In the genomic region with DNA sequence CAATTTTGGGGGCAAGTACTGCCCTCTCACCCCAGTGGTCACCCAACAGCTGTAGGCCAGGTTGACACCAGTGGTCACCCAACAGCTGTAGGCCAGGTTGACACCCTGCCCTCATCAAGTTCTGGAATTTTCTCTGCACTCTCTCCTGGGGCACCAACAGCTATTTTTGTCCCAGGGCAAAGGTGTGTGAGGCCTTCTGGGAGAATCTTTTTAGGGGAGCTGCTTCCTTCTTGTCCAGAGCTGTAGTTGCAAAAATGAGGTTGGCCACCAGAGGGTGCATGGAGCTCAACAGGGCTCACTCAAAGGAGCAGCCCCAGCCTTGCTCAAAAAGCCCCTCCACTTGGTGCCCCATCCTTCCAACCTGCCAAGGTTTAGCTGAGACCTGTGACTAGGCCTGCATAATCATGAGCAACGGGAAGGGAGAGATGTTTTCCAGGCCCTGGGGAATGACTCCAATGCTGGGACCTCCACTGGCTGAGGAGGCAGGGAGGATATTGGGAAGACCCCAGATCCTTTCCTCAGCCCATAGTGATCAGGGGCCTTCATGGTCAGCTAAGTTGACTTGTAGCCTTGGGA, we compare ENCODE assay signal across 8 cellular contexts. TPM values are rescaled to one million over a fixed set of nuclear protein-coding genes. Genes with fewer than 3 reads are reported as not detected.
DNase-seq lines count a peak whose midpoint lies in the region; ATAC-seq, FAIRE-seq and TF ChIP-seq lines count a peak whose summit lies in the region.

No MANE protein-coding gene starts in this region.

- H3K4me1 ChIP-seq in Caco-2 (no peaks in the 10 kb centered on the region), Loucy (ENCODE audit: insufficient read depth, low read length, poor library complexity, severe bottlenecking) (peaks cover 17% of the 10 kb centered on the region), astrocyte (ENCODE audit: insufficient read depth, low read length) (no peaks in the 10 kb centered on the region)

- DNase-seq in Caco-2 = peak; percentile 78 to 83
- DNase-seq in T-helper 9 cell = peak; percentile 58
- peak; percentile 32 for DNase-seq in astrocyte (ENCODE audit: low read depth)
- DNase-seq in iris pigment epithelial cell (ENCODE audit: low read depth) = peak; percentile 67
- peak; percentile 86 to 87 for DNase-seq in stimulated activated CD4-positive, alpha-beta T cell treated with anti-CD3 and anti-CD28 coated beads, Interleukin-2, amount 100 ng/mL, for 24 hours
- DNase-seq in HPDE6-E6E7 (ENCODE audit: extremely low spot score) = no peak

- H3K79me2 ChIP-seq in Loucy (ENCODE audit: insufficient read depth, low read length) (no peaks in the 10 kb centered on the region), astrocyte (ENCODE audit: insufficient read depth, low read length) (no peaks in the 10 kb centered on the region)

- POLR2A ChIA-PET in Caco-2 (lab: Charles Lee) = interaction anchor here (0.6 to 1.5 kb wide), 4 partner anchors 131 to 253 kb away, joined by 3 read pairs; a partner anchor contains a TSS

- H3K9me2 ChIP-seq in Loucy (replicated peaks; ENCODE audit: low read depth, low read length) = no peaks in the 10 kb centered on the region

- no peak overlapping the region for H3K4me3 ChIP-seq in Caco-2 (ENCODE audit: low read depth, low read length)
- no peak overlapping the region for H3K4me3 ChIP-seq in Loucy (ENCODE audit: low read length, poor library complexity, severe bottlenecking)
- no peak overlapping the region for H3K4me3 ChIP-seq in astrocyte (ENCODE audit: insufficient read depth, low read depth, low read length)

- H3K4me3 Mint-ChIP-seq in Caco-2 (ENCODE audit: unreplicated experiment) = no peak overlapping the region
- no peak overlapping the region for H3K4me3 Mint-ChIP-seq in astrocyte (ENCODE audit: unreplicated experiment)

- no peaks in the 10 kb centered on the region for H3F3A ChIP-seq in Loucy (ENCODE audit: low read depth)

- H3K27me3 ChIP-seq in Caco-2 (replicated peaks; ENCODE audit: control insufficient read depth, insufficient read depth, low read length) = no peaks in the 10 kb centered on the region
- no peaks in the 10 kb centered on the region for H3K27me3 ChIP-seq in Loucy (ENCODE audit: insufficient read depth, low read length, poor library complexity, severe bottlenecking)
- no peaks in the 10 kb centered on the region for H3K27me3 ChIP-seq in astrocyte (ENCODE audit: insufficient read depth, low read length)

- CTCF ChIA-PET in Caco-2 (lab: Charles Lee) = interaction anchor here (0.9 to 2.5 kb wide), 20 partner anchors 9 to 263 kb away, joined by 3 to 26 read pairs (median 6); a partner anchor contains a TSS

- TF ChIP-seq CTCF in Caco-2 (IDR thresholded peaks at IDR 0.05; ENCODE audit: insufficient read depth in 1 of 2, low read depth in 1 of 2, low read length in 1 of 2, severe bottlenecking in 1 of 2, unreplicated experiment in 1 of 2) = peak; percentile 66 to 88
- TF ChIP-seq CTCF in Loucy (conservative IDR thresholded peaks at IDR 0.05; ENCODE audit: low read length) = peak; percentile 59
- peak; percentile 76 for TF ChIP-seq CTCF in astrocyte (IDR thresholded peaks at IDR 0.05; ENCODE audit: insufficient read depth, low read depth, low read length)

- no peaks in the 10 kb centered on the region for H3K9me3 ChIP-seq in Caco-2
- no peaks in the 10 kb centered on the region for H3K9me3 ChIP-seq in Loucy (ENCODE audit: insufficient read depth, low read depth, low read length)
- no peaks in the 10 kb centered on the region for H3K9me3 ChIP-seq in astrocyte (ENCODE audit: insufficient read depth, low read depth, low read length)

- H3K4me2 ChIP-seq in Loucy (ENCODE audit: low read depth, low read length, poor library complexity, severe bottlenecking) = no peak overlapping the region
- H3K4me2 ChIP-seq in astrocyte (ENCODE audit: low read length) = no peak overlapping the region

- peak; percentile 9 for FAIRE-seq in astrocyte (lab: Jason Lieb, UNC)

- BruUV-seq in Caco-2 (replicated peaks; lab: Mats Ljungman, UMichigan) = no TSS peak

- peak; percentile 59 for ATAC-seq in GM21423 (IDR thresholded peaks at IDR 0.05; ENCODE audit: unreplicated experiment)

- H3K36me3 ChIP-seq in Caco-2 (ENCODE audit: control insufficient read depth, insufficient read depth, low read length) = no peaks in the 10 kb centered on the region
- no peaks in the 10 kb centered on the region for H3K36me3 ChIP-seq in Loucy (ENCODE audit: insufficient read depth, low read length)
- H3K36me3 ChIP-seq in astrocyte (ENCODE audit: insufficient read depth, low read length) = no peaks in the 10 kb centered on the region

- intact Hi-C loops in Caco-2 (cut with micrococcal nuclease; ENCODE audit: unreplicated experiment) = loop anchor here (1.0 to 5.0 kb wide), 4 partner anchors 34 to 173 kb away; no protein-coding TSS in a partner anchor

- no peak overlapping the region for H3K9ac ChIP-seq in Loucy (ENCODE audit: low read depth, low read length, poor library complexity, severe bottlenecking)
- H3K9ac ChIP-seq in astrocyte (ENCODE audit: low read length) = no peak overlapping the region

- no peaks in the 10 kb centered on the region for H4K20me1 ChIP-seq in Loucy (ENCODE audit: insufficient read depth, low read length, poor library complexity, severe bottlenecking)
- no peaks in the 10 kb centered on the region for H4K20me1 ChIP-seq in astrocyte (ENCODE audit: insufficient read depth, low read length)

- H3K27ac Mint-ChIP-seq in Caco-2 (ENCODE audit: unreplicated experiment) (no peak overlapping the region), astrocyte (ENCODE audit: unreplicated experiment) (peak overlapping the region; percentile 18)

- H3K27ac ChIP-seq in astrocyte (ENCODE audit: low read depth, low read length) = no peak overlapping the region

- H3K27me3 Mint-ChIP-seq in Caco-2 (ENCODE audit: insufficient read depth, unreplicated experiment) = no peaks in the 10 kb centered on the region
- no peaks in the 10 kb centered on the region for H3K27me3 Mint-ChIP-seq in astrocyte (ENCODE audit: low read depth, unreplicated experiment)

- H3K36me3 Mint-ChIP-seq in Caco-2 (ENCODE audit: insufficient read depth, unreplicated experiment) (no peaks in the 10 kb centered on the region), astrocyte (ENCODE audit: low read depth, unreplicated experiment) (peaks cover 4% of the 10 kb centered on the region)

- peaks cover 15% of the 10 kb centered on the region for H3K9me3 Mint-ChIP-seq in Caco-2 (ENCODE audit: unreplicated experiment)
- peaks cover 4% of the 10 kb centered on the region for H3K9me3 Mint-ChIP-seq in astrocyte (ENCODE audit: unreplicated experiment)

- H2AFZ ChIP-seq in Loucy (ENCODE audit: low read length) (no peak overlapping the region), astrocyte (ENCODE audit: low read depth, low read length) (no peak overlapping the region)

- H3K4me1 Mint-ChIP-seq in Caco-2 (ENCODE audit: low read depth, unreplicated experiment) (no peaks in the 10 kb centered on the region), astrocyte (ENCODE audit: low read depth, unreplicated experiment) (peaks cover 5% of the 10 kb centered on the region)

RNA-seq across cellular contexts. Expression of a gene that starts 10.6 kb away (rescaled TPM):
- 41.0 and 42.3 TPM in 2 replicates for total RNA-seq in Caco-2 (2022)
- 214 and 302 TPM in 2 replicates for total RNA-seq in astrocyte

RNA-seq across cellular contexts. Expression of a gene that starts 19.2 kb away (rescaled TPM):
- total RNA-seq in Caco-2 (2022) (not detected in 2 replicates), astrocyte (56.6 and 72.4 TPM in 2 replicates)

RNA-seq across cellular contexts. Expression of a gene that starts 55.9 kb away (rescaled TPM):
- total RNA-seq in Caco-2 (2022) = 1.5 and 1.7 TPM in 2 replicates
- 4.1 and 4.5 TPM in 2 replicates for total RNA-seq in astrocyte

Comparison
In these comparisons a context has a peak if more than half of its experiments do, and no peak if none do; other contexts are left out.
1. RNA of a gene that starts 19.2 kb away (total RNA-seq): 56.6 to 72.4 TPM in astrocyte; not detected in Caco-2; every median in the first group is over 10 times any median in the second.
2. Peak in every context shown above with its lines, with median percentiles within 50 percentile points of each other: CTCF ChIP-seq.